Comparison of ENCODE assay signal across 8 cellular contexts in the genomic region with DNA sequence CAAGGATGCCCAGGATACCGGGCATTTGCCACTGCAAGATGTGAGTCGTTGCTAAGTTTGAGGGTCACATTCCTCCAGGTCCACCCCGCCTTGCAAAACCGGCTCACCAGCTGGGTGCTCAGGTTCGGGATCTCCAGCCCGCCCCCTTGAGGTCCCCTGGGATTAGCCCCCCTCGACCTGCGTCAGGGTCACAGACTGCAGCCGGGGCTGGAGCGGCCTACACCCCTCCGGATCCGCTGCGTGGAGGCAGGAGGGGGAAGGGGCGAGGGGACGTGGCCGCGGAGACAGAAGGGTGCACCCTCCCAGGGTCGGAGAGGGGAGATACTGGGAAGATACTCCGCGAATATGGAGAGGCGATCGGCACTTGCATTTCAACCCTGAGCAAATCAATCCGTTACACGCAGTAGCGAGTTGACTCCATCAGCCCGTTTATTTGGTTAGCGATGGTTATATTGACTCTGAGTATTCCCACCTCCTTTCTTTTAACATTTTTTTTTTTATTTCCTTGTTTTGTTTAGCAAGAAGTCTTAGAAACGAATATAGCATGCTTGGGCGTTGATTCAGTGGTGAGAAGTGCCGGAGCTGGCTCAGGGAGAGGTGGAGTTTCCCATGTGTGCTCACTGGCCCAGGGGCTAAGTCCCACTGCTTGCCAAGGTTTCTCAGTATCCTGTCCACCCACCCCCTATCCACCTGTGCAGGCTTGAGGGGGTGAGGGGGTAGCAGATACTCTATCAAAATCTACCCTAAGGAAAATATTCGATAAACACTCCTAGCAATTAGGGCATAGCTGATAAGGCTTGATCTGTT. TPM values are rescaled to one million over a fixed set of nuclear protein-coding genes. Genes with fewer than 3 reads are reported as not detected.
DNase-seq lines count a peak whose midpoint lies in the region; ATAC-seq, FAIRE-seq and TF ChIP-seq lines count a peak whose summit lies in the region.

No MANE protein-coding gene starts in this region.

- H3K79me2 ChIP-seq in ACC112 (ENCODE audit: control insufficient read depth, insufficient read depth, low read length, unreplicated experiment), result peaks cover 23% of the 10 kb centered on the region

- H3K9me3 ChIP-seq in NT2/D1 (ENCODE audit: insufficient read depth, low read length), result peaks cover 6% of the 10 kb centered on the region; the same call in 1 of the 2 replicates

- H3K36me3 ChIP-seq in ACC112 (ENCODE audit: insufficient read depth, low read length) (no peaks in the 10 kb centered on the region), NT2/D1 (ENCODE audit: insufficient read depth, insufficient read length, low read length) (peaks cover 5% of the 10 kb centered on the region)

- peak overlapping the region; percentile 91 for H3K27ac Mint-ChIP-seq in activated naive CD8-positive, alpha-beta T cell treated with anti-CD3 and anti-CD28 coated beads for 36 hours

- peaks cover 28% of the 10 kb centered on the region for H3K36me3 Mint-ChIP-seq in activated naive CD8-positive, alpha-beta T cell treated with anti-CD3 and anti-CD28 coated beads for 36 hours

- peak overlapping the region; percentile 100 for H2AFZ ChIP-seq in ACC112 (ENCODE audit: low read length, unreplicated experiment)

- H3K27me3 Mint-ChIP-seq in activated naive CD8-positive, alpha-beta T cell treated with anti-CD3 and anti-CD28 coated beads for 36 hours, result no peaks in the 10 kb centered on the region

- intact Hi-C loops in Right ventricle myocardium inferior (cut with DNase I), result no loop called here

- peak; percentile 34; the same call in 1 of the 2 replicates for TF ChIP-seq POLR2A in GM12891 (IDR thresholded peaks at IDR 0.05; ENCODE audit: low read depth, low read length)

- H3K4me1 Mint-ChIP-seq in activated naive CD8-positive, alpha-beta T cell treated with anti-CD3 and anti-CD28 coated beads for 36 hours, result peaks cover 42% of the 10 kb centered on the region

- peak overlapping the region; percentile 90 for H3K4me3 Mint-ChIP-seq in activated naive CD8-positive, alpha-beta T cell treated with anti-CD3 and anti-CD28 coated beads for 36 hours

- H3K9me3 Mint-ChIP-seq in activated naive CD8-positive, alpha-beta T cell treated with anti-CD3 and anti-CD28 coated beads for 36 hours, result no peaks in the 10 kb centered on the region

- H3K4me1 ChIP-seq in ACC112 (ENCODE audit: control insufficient read depth, insufficient read depth, low read length, unreplicated experiment), result peaks cover 27% of the 10 kb centered on the region
- no peaks in the 10 kb centered on the region for H3K4me1 ChIP-seq in NT2/D1 (ENCODE audit: insufficient read depth, insufficient read length)

- peak overlapping the region; percentile 90 for H3K9ac ChIP-seq in NT2/D1 (ENCODE audit: insufficient read length, low read depth)

- H3K27me3 ChIP-seq in ACC112 (ENCODE audit: insufficient read depth, low read length) (0 out of 2 replicates have a peak, but pooled peaks cover 8% of the 10 kb centered on the region), NT2/D1 (ENCODE audit: insufficient read depth, insufficient read length) (no peaks in the 10 kb centered on the region)

- ATAC-seq in HG02943 (IDR thresholded peaks at IDR 0.05; ENCODE audit: low read depth, unreplicated experiment) (peak; percentile 19), Right ventricle myocardium inferior (peak; percentile 61)

- DNase-seq in GM12891 (ENCODE audit: insufficient read length, low spot score) (peak; percentile 37), NT2/D1 (ENCODE audit: low read depth, low spot score) (peak; percentile 54), Right ventricle myocardium inferior (ENCODE audit: missing footprints) (peak; percentile 73), nucleus accumbens (lab: John Stamatoyannopoulos, UW) (peak in 46 of 56 donors; percentile 12 to 70 (median 52)), NCI-H1436 (lab: John Stamatoyannopoulos, UW) (no peak)
- DNase-seq in activated naive CD8-positive, alpha-beta T cell treated with anti-CD3 and anti-CD28 coated beads for 36 hours, result peak; percentile 52

- H3K4me3 ChIP-seq in ACC112 (ENCODE audit: low read depth, low read length) (peak overlapping the region; percentile 91), NT2/D1 (ENCODE audit: insufficient read length, low read depth) (peak overlapping the region; percentile 95)

- FAIRE-seq in GM12891 (lab: Jason Lieb, UNC), result peak; percentile 85

- H3K27ac ChIP-seq in ACC112 (ENCODE audit: low read depth, low read length), result peak overlapping the region; percentile 69; the same call in 1 of the 2 replicates

TF ChIP-seq in GM12891, 5 proteins besides CTCF, POLR2A, EP300 and RAD21:
- TF ChIP-seq POLR2AphosphoS5 (IDR thresholded peaks at IDR 0.05; ENCODE audit: low read depth, low read length) (peak; percentile 50; the same call in 1 of the 2 replicates), SPI1 (IDR thresholded peaks at IDR 0.05; ENCODE audit: low read depth, low read length) (no peak), TAF1 (IDR thresholded peaks at IDR 0.05; ENCODE audit: low read depth, low read length) (peak; percentile 18; the same call in 1 of the 2 replicates)

RNA-seq across cellular contexts. Expression of a gene that starts 1.0 kb away (rescaled TPM):
- polyA plus RNA-seq in GM12891 (2012; ENCODE audit: low read depth, missing spikeins), result 38.2 TPM
- 10 to 100 TPM; 36.9 to 43.7 TPM for total RNA-seq in activated naive CD8-positive, alpha-beta T cell treated with anti-CD3 and anti-CD28 coated beads for 36 hours
- total RNA-seq in Right ventricle myocardium inferior, result 10.4 TPM

RNA-seq across cellular contexts. Expression of a gene that starts 35.4 kb away (rescaled TPM):
- polyA plus RNA-seq in GM12891 (2012; ENCODE audit: low read depth, missing spikeins), result 24.5 TPM
- total RNA-seq in activated naive CD8-positive, alpha-beta T cell treated with anti-CD3 and anti-CD28 coated beads for 36 hours, result 10 to 100 TPM; 25.3 to 25.9 TPM
- 8.9 TPM for total RNA-seq in Right ventricle myocardium inferior
